8 cellular contexts compared by ENCODE assay signal in the genomic region with DNA sequence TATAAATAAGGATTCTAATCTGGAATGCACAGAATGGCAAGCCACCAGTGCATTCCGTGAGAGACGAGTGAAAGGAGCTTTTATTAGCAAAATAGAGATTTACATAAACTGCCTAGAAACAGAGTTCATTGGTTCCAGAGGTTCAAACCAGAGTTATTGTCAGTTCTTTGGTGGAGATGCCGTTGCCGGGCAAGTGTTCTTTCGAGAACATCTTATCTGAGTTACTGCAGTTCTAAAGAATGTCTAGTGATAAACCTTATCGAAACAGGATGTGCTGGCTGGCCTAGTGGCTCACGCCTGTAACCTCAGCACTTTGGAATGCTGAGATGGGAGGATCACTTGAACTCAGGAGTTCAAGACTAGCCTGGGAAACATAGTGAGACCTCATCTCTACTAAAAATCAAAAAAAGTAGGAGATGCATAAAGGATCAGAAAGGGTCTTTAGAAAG. TPM values are rescaled to one million over a fixed set of nuclear protein-coding genes. Genes with fewer than 3 reads are reported as not detected.
DNase-seq lines count a peak whose midpoint lies in the region; ATAC-seq and TF ChIP-seq lines count a peak whose summit lies in the region.

No MANE protein-coding gene starts in this region.

- 3% methylated on average over 7 of the region's 7 CpGs for WGBS in right cardiac atrium

- H3K4me3 ChIP-seq in right cardiac atrium (ENCODE audit: low read length), result no peak overlapping the region

- in situ Hi-C loops in GM13977 (cut with MboI; ENCODE audit: low pct_unique_long_range_greater_than_20kb, low sequenced_read_pairs, unreplicated experiment), result no loop called here

- peak overlapping the region; percentile 85 for H3K27ac ChIP-seq in right cardiac atrium (ENCODE audit: low read length)

- no peak for TF ChIP-seq CTCF in GM13977 (IDR thresholded peaks at IDR 0.05; ENCODE audit: extremely low read depth, insufficient read depth, missing control alignments)

- peaks cover 1% of the 10 kb centered on the region for H3K4me1 ChIP-seq in right cardiac atrium (ENCODE audit: control insufficient read depth, insufficient read depth, low read length)

- ATAC-seq in right cardiac atrium, result peak; percentile 98 to 99
- no peak for ATAC-seq in HG02610 (IDR thresholded peaks at IDR 0.05; ENCODE audit: unreplicated experiment)

- H3K27me3 ChIP-seq in right cardiac atrium (ENCODE audit: control insufficient read depth, insufficient read depth), result no peaks in the 10 kb centered on the region

- H3K9me3 ChIP-seq in right cardiac atrium (ENCODE audit: control insufficient read depth, low read length), result no peaks in the 10 kb centered on the region

- DNase-seq in GM13977 (ENCODE audit: low spot score) (peak; percentile 36), HS-27A (ENCODE audit: low read depth) (peak; percentile 96), amygdala (lab: John Stamatoyannopoulos, UW) (peak in 42 of 56 donors; percentile 1 to 72 (median 20)), right cardiac atrium (peak; percentile 83 to 91 (median 85)), putamen (ENCODE audit: low spot score) (peak; percentile 53), NCI-H510A treated with DMSO at 0.1 percent for 48 hours (lab: John Stamatoyannopoulos, UW) (no peak)
- DNase-seq in stimulated activated CD4-positive, alpha-beta T cell treated with anti-CD3 and anti-CD28 coated beads, Interleukin-4, amount 100 ng/mL, for 24 hours, result no peak

- intact Hi-C loops in right cardiac atrium (cut with DNase I), result no loop called here

RNA-seq across cellular contexts. Expression of a gene that starts 19.8 kb away (rescaled TPM):
- 10 to 100 TPM; 42.9 to 58.1 (median 48.6) TPM for total RNA-seq in right cardiac atrium
- 5.9 TPM for polyA plus RNA-seq in right cardiac atrium

RNA-seq across cellular contexts. Expression of a gene that starts 27.1 kb away (rescaled TPM):
- total RNA-seq in right cardiac atrium, result 100 to 1,000 TPM; 670 to 740 (median 678) TPM
- polyA plus RNA-seq in right cardiac atrium, result 1,138 TPM

Comparison
In these comparisons a context has a peak if more than half of its experiments do, and no peak if none do; other contexts are left out.
1. DNase-seq: peak in GM13977 (single experiment), HS-27A (single experiment), amygdala (42 of 56), right cardiac atrium (3 of 3) and putamen (single experiment); none in NCI-H510A treated with DMSO at 0.1 percent for 48 hours (single experiment) and stimulated activated CD4-positive, alpha-beta T cell treated with anti-CD3 and anti-CD28 coated beads, Interleukin-4, amount 100 ng/mL, for 24 hours (single experiment).